ENCODE assay signal across 1 cellular context in genomic region chr19:2253106-2254051, GRCh38.
A peak's percentile ranks its signal among the peaks of the same experiment; 100 is the strongest.
TF ChIP-seq lines count a peak whose summit lies in the region.

No MANE protein-coding gene starts in this region.

TF ChIP-seq in HepG2, 621 proteins besides CTCF, POLR2A, EP300 and RAD21 (continued from another document and continues in another):
- TF ChIP-seq MIER3 (CRISPR knock-in tag; IDR thresholded peaks at IDR 0.05; ENCODE audit: borderline replicate concordance) (no peak), ZSCAN22 (CRISPR knock-in tag; IDR thresholded peaks at IDR 0.05) (no peak), ELF4 (CRISPR knock-in tag; IDR thresholded peaks at IDR 0.05; ENCODE audit: borderline replicate concordance) (no peak), KLF16 (CRISPR knock-in tag; IDR thresholded peaks at IDR 0.05) (peak in 1 of 2 experiments; percentile 17; a peak in 1 of 4 replicates), RXRB (CRISPR knock-in tag; IDR thresholded peaks at IDR 0.05; ENCODE audit: borderline replicate concordance) (0 out of 2 replicates have a peak, but pooled peaks have one; percentile 53), KMT2A (CRISPR knock-in tag; IDR thresholded peaks at IDR 0.05) (peak; percentile 10; the same call in 1 of the 2 replicates), YEATS4 (CRISPR knock-in tag; IDR thresholded peaks at IDR 0.05; ENCODE audit: borderline replicate concordance) (no peak; the same call in 1 of the 2 replicates), ZNF770 (CRISPR knock-in tag; IDR thresholded peaks at IDR 0.05) (no peak; the same call in 1 of the 2 replicates), XRCC5 (optimal IDR thresholded peaks at IDR 0.05; ENCODE audit: low read length) (peak; percentile 50), ZNF749 (CRISPR knock-in tag; IDR thresholded peaks at IDR 0.05; ENCODE audit: borderline replicate concordance) (peak; percentile 60; the same call in 1 of the 2 replicates), ZNF687 (CRISPR knock-in tag; IDR thresholded peaks at IDR 0.05) (peak; percentile 83), ZBTB10 (CRISPR knock-in tag; IDR thresholded peaks at IDR 0.05; ENCODE audit: borderline replicate concordance) (peak; percentile 63; the same call in 1 of the 2 replicates), ZNF281 (CRISPR knock-in tag; IDR thresholded peaks at IDR 0.05; ENCODE audit: borderline replicate concordance) (no peak), PLRG1 (conservative IDR thresholded peaks at IDR 0.05) (no peak), CEBPG (CRISPR knock-in tag; IDR thresholded peaks at IDR 0.05) (peak; percentile 78; the same call in 1 of the 2 replicates), ZNF24 (IDR thresholded peaks at IDR 0.05) (no peak), ZBTB14 (CRISPR knock-in tag; IDR thresholded peaks at IDR 0.05) (peak; percentile 36; the same call in 1 of the 2 replicates), RFX3 (CRISPR knock-in tag; IDR thresholded peaks at IDR 0.05) (no peak), NFRKB (IDR thresholded peaks at IDR 0.05) (no peak), ZNF207 (IDR thresholded peaks at IDR 0.05; ENCODE audit: borderline replicate concordance) (no peak), ZBTB25 (CRISPR knock-in tag; IDR thresholded peaks at IDR 0.05) (no peak), PAXIP1 (CRISPR knock-in tag; conservative IDR thresholded peaks at IDR 0.05) (no peak; the same call in 1 of the 2 replicates), TAF15 (IDR thresholded peaks at IDR 0.05; ENCODE audit: low read depth, low read length, poor library complexity, severe bottlenecking) (no peak), ZNF331 (CRISPR knock-in tag; IDR thresholded peaks at IDR 0.05) (peak; percentile 18; the same call in 1 of the 2 replicates), SCMH1 (CRISPR knock-in tag; IDR thresholded peaks at IDR 0.05; ENCODE audit: borderline replicate concordance) (no peak), ZNF224 (CRISPR knock-in tag; IDR thresholded peaks at IDR 0.05) (no peak), CC2D1A (CRISPR knock-in tag; IDR thresholded peaks at IDR 0.05) (0 out of 2 replicates have a peak, but pooled peaks have one; percentile 33), CERS6 (CRISPR knock-in tag; IDR thresholded peaks at IDR 0.05) (no peak), ZNF761 (CRISPR knock-in tag; conservative IDR thresholded peaks at IDR 0.05) (no peak), MXD4 (CRISPR knock-in tag; IDR thresholded peaks at IDR 0.05) (peak; percentile 59; the same call in 1 of the 2 replicates), ZNF136 (CRISPR knock-in tag; IDR thresholded peaks at IDR 0.05; ENCODE audit: low read depth) (no peak), ZNF598 (CRISPR knock-in tag; IDR thresholded peaks at IDR 0.05; ENCODE audit: borderline replicate concordance) (no peak), IRF1 (CRISPR knock-in tag; IDR thresholded peaks at IDR 0.05; ENCODE audit: low read depth) (no peak), DNMT3B (CRISPR knock-in tag; conservative IDR thresholded peaks at IDR 0.05) (no peak)
